Comparison of ENCODE assay signal across 19 cellular contexts in genomic region chr7:139698278-139698677, GRCh38.
A peak's percentile ranks its signal among the peaks of the same experiment; 100 is the strongest.
DNase-seq lines count a peak whose midpoint lies in the region; ATAC-seq, FAIRE-seq and TF ChIP-seq lines count a peak whose summit lies in the region.
"Had no signal": no experiment of that assay in that cellular context is flagged by ENCODE, and none has a peak within 500 bp of the region (broad histone marks: within the 10 kb centered on the region; RNA-seq: fewer than 3 reads in every experiment).

No MANE protein-coding gene starts in this region.

- no peak for TF ChIP-seq CTCF in VCaP (conservative IDR thresholded peaks at IDR 0.05)
- no peak for TF ChIP-seq CTCF in HepG2 (CRISPR knock-in tag; IDR thresholded peaks at IDR 0.05)

- in situ Hi-C loops in HepG2 (cut with HindIII; ENCODE audit: extremely low pct_ligation_motif_present, low pct_unique_long_range_greater_than_20kb): no loop called here

- CTCF ChIA-PET in HepG2 (lab: Yijun Ruan, JAX; ENCODE audit: low intra/inter-chr PET ratio, low total read pairs): no interaction called here

- no peak overlapping the region for H3K9ac ChIP-seq in HepG2 (ENCODE audit: insufficient read depth, low read depth, low read length)

- intact Hi-C loops in left colon (cut with DNase I, micrococcal nuclease) (no loop called here), HepG2 (cut with micrococcal nuclease; ENCODE audit: unreplicated experiment) (no loop called here)

- peak overlapping the region in 1 of 4 donors; percentile 7 for H3K4me3 Mint-ChIP-seq in IgD-negative memory B cell
- H3K4me3 Mint-ChIP-seq in natural killer cell treated with Interleukin-12 subunit alpha and Interleukin-12 subunit beta and Interleukin-15 and Interleukin-18, amount 100 ng/mL, for 72 hours: no peak overlapping the region
- H3K4me3 Mint-ChIP-seq: CD4-positive, alpha-beta memory T cell had no signal

- H3K36me3 Mint-ChIP-seq in IgD-negative memory B cell: peaks cover 12% of the 10 kb centered on the region
- H3K36me3 Mint-ChIP-seq in natural killer cell treated with Interleukin-12 subunit alpha and Interleukin-12 subunit beta and Interleukin-15 and Interleukin-18, amount 100 ng/mL, for 72 hours: peaks cover 25% of the 10 kb centered on the region

- POLR2A ChIA-PET in HepG2 (lab: Yijun Ruan, JAX): no interaction called here

- peak overlapping the region; percentile 83 for H3K27ac ChIP-seq in VCaP
- no peak overlapping the region for H3K27ac ChIP-seq in HepG2 (ENCODE audit: extremely low read length, insufficient read depth, low read length)
- H3K27ac ChIP-seq in SJCRH30: no peak overlapping the region
- H3K27ac ChIP-seq: C4-2B, HL-60 had no signal

- peaks cover 17 to 77% of the 10 kb centered on the region in 2 experiments for H3K36me3 ChIP-seq in HepG2 (replicated peaks in 1 of 2; ENCODE audit: control insufficient read depth in 1 of 2, insufficient read depth in 2 of 2, low read length in 2 of 2)
- no peaks in the 10 kb centered on the region for H3K36me3 ChIP-seq in SJCRH30
- H3K36me3 ChIP-seq: BE2C had no signal

- 96% methylated on average over 9 of the region's 9 CpGs for WGBS in HepG2 (ENCODE audit: low lambda C conversion rate)

- no peak overlapping the region for H3K4me2 ChIP-seq in HepG2 (ENCODE audit: low read depth, low read length)

- H3K9me3 Mint-ChIP-seq in IgD-negative memory B cell: no peaks in the 10 kb centered on the region
- H3K9me3 Mint-ChIP-seq in natural killer cell treated with Interleukin-12 subunit alpha and Interleukin-12 subunit beta and Interleukin-15 and Interleukin-18, amount 100 ng/mL, for 72 hours: no peaks in the 10 kb centered on the region
- H3K9me3 Mint-ChIP-seq: CD4-positive, alpha-beta memory T cell had no signal

- no peak for TF ChIP-seq RAD21 in HepG2 (CRISPR knock-in tag; IDR thresholded peaks at IDR 0.05)

- no peak overlapping the region for H3K4me3 ChIP-seq in HepG2 (replicated peaks in 1 of 3; ENCODE audit: insufficient read depth in 1 of 3, low read depth in 2 of 3, low read length in 3 of 3)
- H3K4me3 ChIP-seq in SJCRH30: no peak overlapping the region

- no peaks in the 10 kb centered on the region for H3K27me3 Mint-ChIP-seq in IgD-negative memory B cell
- H3K27me3 Mint-ChIP-seq in natural killer cell treated with Interleukin-12 subunit alpha and Interleukin-12 subunit beta and Interleukin-15 and Interleukin-18, amount 100 ng/mL, for 72 hours: no peaks in the 10 kb centered on the region
- H3K27me3 Mint-ChIP-seq: CD4-positive, alpha-beta memory T cell had no signal

- H3K9me3 ChIP-seq in HepG2 (ENCODE audit: low read length) (no peaks in the 10 kb centered on the region), SJCRH30 (replicated peaks) (no peaks in the 10 kb centered on the region)
- H3K9me3 ChIP-seq: BE2C had no signal

- peaks cover 52 to 63% (median 58%) of the 10 kb centered on the region in 3 donors for H3K4me1 Mint-ChIP-seq in IgD-negative memory B cell
- H3K4me1 Mint-ChIP-seq in natural killer cell treated with Interleukin-12 subunit alpha and Interleukin-12 subunit beta and Interleukin-15 and Interleukin-18, amount 100 ng/mL, for 72 hours (ENCODE audit: low read depth in 2 of 2): peaks cover 71 to 79% of the 10 kb centered on the region in 2 donors

- no peak for TF ChIP-seq POLR2A in HepG2 (IDR thresholded peaks at IDR 0.05; ENCODE audit: insufficient read depth in 1 of 2, low read depth in 2 of 2, low read length in 2 of 2)

- DNase-seq in left colon: no peak
- DNase-seq in natural killer cell treated with Interleukin-12 subunit alpha and Interleukin-12 subunit beta and Interleukin-15 and Interleukin-18, amount 100 ng/mL, for 72 hours (ENCODE audit: low spot score): no peak
- DNase-seq in DMS79 treated with DMSO at 0.1 percent for 48 hours (lab: John Stamatoyannopoulos, UW): no peak
- no peak for DNase-seq in HepG2 (ENCODE audit: low spot score)
- no peak for DNase-seq in SJCRH30
- DNase-seq: BE2C; CD4-positive, alpha-beta memory T cell; DMS79; EL; HCEC 1CT; IMR-90 had no signal

- H3K4me1 ChIP-seq in HepG2 (ENCODE audit: insufficient read depth, low read length) (no peaks in the 10 kb centered on the region), SJCRH30 (peaks cover 8% of the 10 kb centered on the region)

- ATAC-seq in left colon: peak; percentile 89
- ATAC-seq in natural killer cell treated with Interleukin-12 subunit alpha and Interleukin-12 subunit beta and Interleukin-15 and Interleukin-18, amount 100 ng/mL, for 72 hours: no peak
- no peak for ATAC-seq in HepG2
- no peak for ATAC-seq in HG02938 (IDR thresholded peaks at IDR 0.05; ENCODE audit: unreplicated experiment)

- no peak overlapping the region for H2AFZ ChIP-seq in HepG2 (ENCODE audit: low read length)

- H3K79me2 ChIP-seq in HepG2 (ENCODE audit: insufficient read depth, low read length): peaks cover 14% of the 10 kb centered on the region

- no peak for FAIRE-seq in HepG2 (lab: Jason Lieb, UNC)
- FAIRE-seq: A204.1, G401.6, GM12892 had no signal

- peak overlapping the region in 2 of 3 donors; percentile 84 to 99 for H3K27ac Mint-ChIP-seq in IgD-negative memory B cell
- peak overlapping the region; percentile 92 to 96 for H3K27ac Mint-ChIP-seq in natural killer cell treated with Interleukin-12 subunit alpha and Interleukin-12 subunit beta and Interleukin-15 and Interleukin-18, amount 100 ng/mL, for 72 hours

- BruUV-seq in HepG2 (replicated peaks; lab: Mats Ljungman, UMichigan): no TSS peak

- TF ChIP-seq EP300 in HepG2 (IDR thresholded peaks at IDR 0.05; ENCODE audit: low read depth in 2 of 2, low read length in 2 of 2) (no peak), HepG2 (CRISPR knock-in tag; IDR thresholded peaks at IDR 0.05; ENCODE audit: borderline replicate concordance) (no peak)

- H3K27me3 ChIP-seq in HepG2 (ENCODE audit: control insufficient read depth in 1 of 2, insufficient read depth in 2 of 2, low read length in 2 of 2) (no peaks in the 10 kb centered on the region), SJCRH30 (no peaks in the 10 kb centered on the region)
- H3K27me3 ChIP-seq: BE2C had no signal

- peaks cover 4% of the 10 kb centered on the region for H4K20me1 ChIP-seq in HepG2 (ENCODE audit: insufficient read depth, low read length)

TF ChIP-seq in HepG2, 621 proteins besides CTCF, POLR2A, EP300 and RAD21 (continues in another document):
- TF ChIP-seq ZZZ3 (CRISPR knock-in tag; IDR thresholded peaks at IDR 0.05; ENCODE audit: borderline replicate concordance) (no peak), MXD4 (CRISPR knock-in tag; IDR thresholded peaks at IDR 0.05) (no peak), TFDP2 (CRISPR knock-in tag; IDR thresholded peaks at IDR 0.05) (no peak), ZMAT5 (CRISPR knock-in tag; IDR thresholded peaks at IDR 0.05; ENCODE audit: borderline replicate concordance, low read depth) (no peak), ONECUT2 (CRISPR knock-in tag; IDR thresholded peaks at IDR 0.05) (no peak), SCMH1 (CRISPR knock-in tag; IDR thresholded peaks at IDR 0.05; ENCODE audit: borderline replicate concordance) (no peak), PHF20 (CRISPR knock-in tag; IDR thresholded peaks at IDR 0.05) (no peak), SSRP1 (CRISPR knock-in tag; IDR thresholded peaks at IDR 0.05) (no peak), ZNF230 (CRISPR knock-in tag; IDR thresholded peaks at IDR 0.05) (no peak), NCOA5 (CRISPR knock-in tag; IDR thresholded peaks at IDR 0.05) (no peak), ZFP37 (CRISPR knock-in tag; IDR thresholded peaks at IDR 0.05; ENCODE audit: borderline replicate concordance) (no peak), ZNF629 (CRISPR knock-in tag; conservative IDR thresholded peaks at IDR 0.05) (no peak), ZBED4 (CRISPR knock-in tag; IDR thresholded peaks at IDR 0.05; ENCODE audit: borderline replicate concordance) (no peak), ZNF33B (CRISPR knock-in tag; IDR thresholded peaks at IDR 0.05) (no peak), ZBTB20 (CRISPR knock-in tag; IDR thresholded peaks at IDR 0.05; ENCODE audit: borderline replicate concordance, low read depth) (no peak), ZNF776 (CRISPR knock-in tag; IDR thresholded peaks at IDR 0.05) (no peak)
